8 cellular contexts compared by ENCODE assay signal in genomic region chr2:26033270-26033768, GRCh38. TPM values are rescaled to one million over a fixed set of nuclear protein-coding genes. Genes with fewer than 3 reads are reported as not detected.
DNase-seq lines count a peak whose midpoint lies in the region; ATAC-seq, FAIRE-seq and TF ChIP-seq lines count a peak whose summit lies in the region.

No MANE protein-coding gene starts in this region.

- 1% methylated on average over 26 of the region's 32 CpGs for whole genome bisulfite sequencing in hepatocyte (ENCODE audit: low lambda C conversion rate, missing lambda C conversion rate)

- ATAC-seq in HG02798 (IDR thresholded peaks at IDR 0.05; ENCODE audit: poor library complexity, unreplicated experiment): no peak

- peak overlapping the region; percentile 95 for H3K9ac ChIP-seq in astrocyte (ENCODE audit: low read length)

- H2AFZ ChIP-seq in astrocyte (ENCODE audit: low read depth, low read length) (peak overlapping the region; percentile 83), hepatocyte (peak overlapping the region; percentile 68)

- peaks cover 4% of the 10 kb centered on the region for H3K4me1 ChIP-seq in astrocyte (ENCODE audit: insufficient read depth, low read length)
- peaks cover 12% of the 10 kb centered on the region for H3K4me1 ChIP-seq in hepatocyte (ENCODE audit: insufficient read depth)

- peak overlapping the region; percentile 81 for H3K27ac ChIP-seq in astrocyte (ENCODE audit: low read depth, low read length)
- peak overlapping the region; percentile 99 for H3K27ac ChIP-seq in hepatocyte

- H3K27me3 Mint-ChIP-seq in astrocyte (ENCODE audit: low read depth, unreplicated experiment): no peaks in the 10 kb centered on the region

- peaks cover 40% of the 10 kb centered on the region for H4K20me1 ChIP-seq in astrocyte (ENCODE audit: insufficient read depth, low read length)
- H4K20me1 ChIP-seq in hepatocyte (ENCODE audit: insufficient read depth, poor library complexity, severe bottlenecking): peaks cover 36% of the 10 kb centered on the region

- TF ChIP-seq CTCF in GM20000 (IDR thresholded peaks at IDR 0.05; ENCODE audit: extremely low read depth, missing control alignments) (no peak), astrocyte (IDR thresholded peaks at IDR 0.05; ENCODE audit: insufficient read depth, low read depth, low read length) (no peak), hepatocyte (IDR thresholded peaks at IDR 0.05; ENCODE audit: poor library complexity) (no peak)

- H3K79me2 ChIP-seq in astrocyte (ENCODE audit: insufficient read depth, low read length) (peaks cover 50% of the 10 kb centered on the region), hepatocyte (peaks cover 53% of the 10 kb centered on the region)

- peaks cover 5% of the 10 kb centered on the region for H3K4me1 Mint-ChIP-seq in astrocyte (ENCODE audit: low read depth, unreplicated experiment)

- peak overlapping the region; percentile 91 for H3K27ac Mint-ChIP-seq in astrocyte (ENCODE audit: unreplicated experiment)

- H3K36me3 Mint-ChIP-seq in astrocyte (ENCODE audit: low read depth, unreplicated experiment): no peaks in the 10 kb centered on the region

- H3K4me3 ChIP-seq in astrocyte (ENCODE audit: insufficient read depth, low read depth, low read length) (peak overlapping the region; percentile 70), hepatocyte (peak overlapping the region; percentile 40)

- H3K9me3 Mint-ChIP-seq in astrocyte (ENCODE audit: unreplicated experiment): no peaks in the 10 kb centered on the region

- peak overlapping the region; percentile 89 for H3K4me3 Mint-ChIP-seq in astrocyte (ENCODE audit: unreplicated experiment)

- DNase-seq in DMS114 treated with DMSO at 0.1 percent for 48 hours (lab: John Stamatoyannopoulos, UW; ENCODE audit: unreplicated experiment): peak; percentile 72
- DNase-seq in GM20000 (ENCODE audit: low spot score): peak; percentile 45
- peak; percentile 65 for DNase-seq in HTR-8/SVneo (ENCODE audit: insufficient read length, low spot score)
- DNase-seq in NCI-H774 (lab: John Stamatoyannopoulos, UW): peak; percentile 89
- DNase-seq in astrocyte (ENCODE audit: low read depth): peak; percentile 73
- DNase-seq in hepatocyte (ENCODE audit: low spot score): peak; percentile 91
- peak; percentile 67 for DNase-seq in renal cortical epithelial cell (ENCODE audit: low read depth)

- H3K27me3 ChIP-seq in astrocyte (ENCODE audit: insufficient read depth, low read length) (no peaks in the 10 kb centered on the region), hepatocyte (no peaks in the 10 kb centered on the region)

- H3K9me3 ChIP-seq in astrocyte (ENCODE audit: insufficient read depth, low read depth, low read length) (no peaks in the 10 kb centered on the region), hepatocyte (ENCODE audit: low read depth) (no peaks in the 10 kb centered on the region)

- no peaks in the 10 kb centered on the region for H3K9me2 ChIP-seq in hepatocyte (replicated peaks; ENCODE audit: insufficient read depth)

- no peak for FAIRE-seq in HTR-8/SVneo (lab: Jason Lieb, UNC)
- FAIRE-seq in astrocyte (lab: Jason Lieb, UNC): no peak

- peak overlapping the region; percentile 86 for H3K4me2 ChIP-seq in astrocyte (ENCODE audit: low read length)
- peak overlapping the region; percentile 83 for H3K4me2 ChIP-seq in hepatocyte

- H3K36me3 ChIP-seq in astrocyte (ENCODE audit: insufficient read depth, low read length) (peaks cover 2% of the 10 kb centered on the region), hepatocyte (replicated peaks; ENCODE audit: insufficient read depth, low read depth) (no peaks in the 10 kb centered on the region)

RNA-seq across cellular contexts. Expression of gene RAB10, which starts 0.6 kb away (rescaled TPM):
- total RNA-seq in astrocyte: 174 and 192 TPM in 2 replicates
- total RNA-seq in hepatocyte: 110 and 122 TPM in 2 replicates
- polyA plus RNA-seq in hepatocyte: 100 and 107 TPM in 2 replicates
- 150 and 380 TPM in 2 replicates for total RNA-seq in renal cortical epithelial cell

RNA-seq across cellular contexts. Expression of gene KIF3C, which starts 51.0 kb away (rescaled TPM):
- total RNA-seq in astrocyte (37.6 and 38.7 TPM in 2 replicates), hepatocyte (6.5 and 8.4 TPM in 2 replicates), renal cortical epithelial cell (28.9 and 41.7 TPM in 2 replicates)
- 6.9 and 10.9 TPM in 2 replicates for polyA plus RNA-seq in hepatocyte
